Comparison of ENCODE assay signal across 2 cellular contexts in the genomic region with DNA sequence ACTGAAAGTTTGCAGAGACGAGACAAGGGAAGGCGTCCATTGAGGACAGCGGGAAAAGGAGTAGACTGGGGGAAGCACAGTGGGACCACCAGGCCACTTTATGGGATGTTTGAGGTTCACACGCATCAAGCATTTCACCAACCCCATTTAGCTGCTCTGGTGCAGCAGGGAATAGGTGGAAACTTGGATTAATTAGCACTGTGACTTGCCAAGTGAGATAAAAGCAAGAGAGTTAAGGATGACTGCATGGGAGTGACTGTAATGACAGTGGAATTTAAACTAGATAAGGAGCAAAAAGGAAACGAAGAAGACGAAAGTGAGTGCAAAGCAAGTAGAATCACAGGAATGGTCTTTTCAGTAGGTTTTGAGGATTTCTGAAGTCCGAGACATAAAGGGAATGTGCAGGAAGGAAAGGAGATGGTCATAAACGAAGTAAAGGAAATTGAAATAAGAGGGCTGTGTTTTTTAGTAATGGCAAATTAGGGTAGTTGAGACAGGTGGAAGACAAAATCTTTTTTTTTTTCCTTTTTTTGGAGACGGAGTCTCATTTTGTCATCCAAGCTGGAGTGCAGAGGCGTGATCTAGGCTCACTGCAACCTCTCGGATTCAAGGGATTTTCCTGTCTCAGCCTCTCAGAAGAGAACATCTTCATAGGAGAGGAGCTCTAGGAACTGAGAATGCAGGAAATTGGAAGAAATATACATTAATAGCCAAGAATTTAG.
TF ChIP-seq lines count a peak whose summit lies in the region.

No MANE protein-coding gene starts in this region.

TF ChIP-seq in IMR-90, 13 proteins besides CTCF, POLR2A, EP300 and RAD21:
- TF ChIP-seq SMC3 (IDR thresholded peaks at IDR 0.05; ENCODE audit: low read depth, low read length) (no peak), NFE2L2 (IDR thresholded peaks at IDR 0.05; ENCODE audit: low read depth, low read length) (no peak), RFX5 (IDR thresholded peaks at IDR 0.05; ENCODE audit: low read depth, low read length) (no peak)
- TF ChIP-seq, protein P1, sequence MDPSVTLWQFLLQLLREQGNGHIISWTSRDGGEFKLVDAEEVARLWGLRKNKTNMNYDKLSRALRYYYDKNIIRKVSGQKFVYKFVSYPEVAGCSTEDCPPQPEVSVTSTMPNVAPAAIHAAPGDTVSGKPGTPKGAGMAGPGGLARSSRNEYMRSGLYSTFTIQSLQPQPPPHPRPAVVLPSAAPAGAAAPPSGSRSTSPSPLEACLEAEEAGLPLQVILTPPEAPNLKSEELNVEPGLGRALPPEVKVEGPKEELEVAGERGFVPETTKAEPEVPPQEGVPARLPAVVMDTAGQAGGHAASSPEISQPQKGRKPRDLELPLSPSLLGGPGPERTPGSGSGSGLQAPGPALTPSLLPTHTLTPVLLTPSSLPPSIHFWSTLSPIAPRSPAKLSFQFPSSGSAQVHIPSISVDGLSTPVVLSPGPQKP (IDR thresholded peaks at IDR 0.05; ENCODE audit: borderline replicate concordance, low read depth, low read length), result no peak

TF ChIP-seq in H1, 55 proteins besides CTCF, POLR2A, EP300 and RAD21:
- TF ChIP-seq CEBPB (IDR thresholded peaks at IDR 0.05; ENCODE audit: low read depth, low read length), result no peak
- no peak for TF ChIP-seq NRF1 (IDR thresholded peaks at IDR 0.05; ENCODE audit: low read depth, low read length)
- no peak for TF ChIP-seq MAFK (IDR thresholded peaks at IDR 0.05; ENCODE audit: low read depth, low read length)
- TF ChIP-seq ZNF274 (IDR thresholded peaks at IDR 0.05; ENCODE audit: borderline replicate concordance, extremely low read depth, low read length), result no peak
